Comparison of ENCODE assay signal across 1 cellular context in genomic region chr6:113556775-113557174, GRCh38.
TF ChIP-seq lines count a peak whose summit lies in the region.

No MANE protein-coding gene starts in this region.

TF ChIP-seq in IMR-90, 13 proteins besides CTCF, POLR2A, EP300 and RAD21 (continued from another document):
- TF ChIP-seq ELK1 (IDR thresholded peaks at IDR 0.05; ENCODE audit: borderline replicate concordance, low read depth, low read length) (no peak), CEBPB (IDR thresholded peaks at IDR 0.05; ENCODE audit: low read depth, low read length) (no peak)
